19 cellular contexts compared by ENCODE assay signal in genomic region chr5:103473725-103474124, GRCh38.
"Had no signal": no experiment of that assay in that cellular context is flagged by ENCODE, and none has a peak within 500 bp of the region (broad histone marks: within the 10 kb centered on the region; RNA-seq: fewer than 3 reads in every experiment).

No MANE protein-coding gene starts in this region.

- H3K27me3 ChIP-seq: body of pancreas, colonic mucosa, suprapubic skin, upper lobe of left lung had no signal

- H3K36me3 Mint-ChIP-seq: activated naive CD8-positive, alpha-beta T cell had no signal

- H3K4me1 Mint-ChIP-seq: nephron progenitor cell had no signal

- H3K36me3 ChIP-seq: colonic mucosa, suprapubic skin, upper lobe of left lung, WERI-Rb-1 had no signal

- H3K27me3 Mint-ChIP-seq: activated naive CD8-positive, alpha-beta T cell had no signal

- DNase-seq: activated CD4-positive, alpha-beta T cell treated with anti-CD3 and anti-CD28 coated beads, Interleukin-2, amount 50 U/mL, for 4 hours; activated gamma-delta T cell; body of pancreas; central memory CD4-positive, alpha-beta T cell; colonic mucosa; foreskin fibroblast; hypothalamus; nephron progenitor cell; occipital lobe; posterior cingulate gyrus; retina; SIG-M5; T-helper 17 cell; upper lobe of left lung; WERI-Rb-1 had no signal

- H3K4me3 Mint-ChIP-seq: activated naive CD8-positive, alpha-beta T cell; nephron progenitor cell; stimulated activated naive CD8-positive, alpha-beta T cell treated with anti-CD3 and anti-CD28 coated beads, Interleukin-15, Interleukin-2, amounts not matched to agents 100 ng/mL and 50 ng/mL, for 24 hours; T-helper 17 cell had no signal

- H3K27ac Mint-ChIP-seq: activated naive CD8-positive, alpha-beta T cell; nephron progenitor cell; stimulated activated naive CD8-positive, alpha-beta T cell treated with anti-CD3 and anti-CD28 coated beads, Interleukin-15, Interleukin-2, amounts not matched to agents 100 ng/mL and 50 ng/mL, for 24 hours; T-helper 17 cell had no signal

- H3K9me3 ChIP-seq: body of pancreas, colonic mucosa, suprapubic skin, upper lobe of left lung had no signal

- H3K4me3 ChIP-seq: body of pancreas, colonic mucosa, skin epidermis, suprapubic skin, upper lobe of left lung had no signal

- H3K4me1 ChIP-seq: colonic mucosa, suprapubic skin, upper lobe of left lung had no signal

- H3K27ac ChIP-seq: body of pancreas, colonic mucosa, skin epidermis, suprapubic skin, upper lobe of left lung, WERI-Rb-1 had no signal

- H3K9me3 Mint-ChIP-seq: nephron progenitor cell; stimulated activated naive CD8-positive, alpha-beta T cell treated with anti-CD3 and anti-CD28 coated beads, Interleukin-15, Interleukin-2, amounts not matched to agents 100 ng/mL and 50 ng/mL, for 24 hours had no signal

- ATAC-seq: body of pancreas, T-helper 17 cell had no signal
